8 cellular contexts compared by ENCODE assay signal in genomic region chr19:10603084-10603872, GRCh38. TPM values are rescaled to one million over a fixed set of nuclear protein-coding genes. Genes with fewer than 3 reads are reported as not detected.
DNase-seq lines count a peak whose midpoint lies in the region; ATAC-seq and TF ChIP-seq lines count a peak whose summit lies in the region.

No MANE protein-coding gene starts in this region.

- H3K9me3 ChIP-seq in mucosa of descending colon: no peaks in the 10 kb centered on the region

- ATAC-seq in HG03196 (IDR thresholded peaks at IDR 0.05; ENCODE audit: unreplicated experiment): peak; percentile 56
- peak; percentile 64 for ATAC-seq in mucosa of descending colon

- H3K27ac Mint-ChIP-seq in dendritic cell treated with granulocyte-macrophage colony-stimulating factor and Interleukin-4, amounts not matched to agents 40 ng/mL and 50 ng/mL, for 4 days: peak overlapping the region; percentile 44

- no peaks in the 10 kb centered on the region for H3K36me3 ChIP-seq in mucosa of descending colon (ENCODE audit: low read depth)

- H3K4me3 Mint-ChIP-seq in dendritic cell treated with granulocyte-macrophage colony-stimulating factor and Interleukin-4, amounts not matched to agents 40 ng/mL and 50 ng/mL, for 4 days: peak overlapping the region; percentile 78

- intact Hi-C loops in dendritic cell treated with granulocyte-macrophage colony-stimulating factor and Interleukin-4, amounts not matched to agents 40 ng/mL and 50 ng/mL, for 4 days (cut with micrococcal nuclease): no loop called here
- intact Hi-C loops in mucosa of descending colon (cut with DNase I, micrococcal nuclease): no loop called here

- H3K9me3 Mint-ChIP-seq in dendritic cell treated with granulocyte-macrophage colony-stimulating factor and Interleukin-4, amounts not matched to agents 40 ng/mL and 50 ng/mL, for 4 days: no peaks in the 10 kb centered on the region

- H3K4me1 Mint-ChIP-seq in dendritic cell treated with granulocyte-macrophage colony-stimulating factor and Interleukin-4, amounts not matched to agents 40 ng/mL and 50 ng/mL, for 4 days (ENCODE audit: low read depth): peaks cover 25% of the 10 kb centered on the region

- peak; percentile 87 for DNase-seq in ELF-1 (ENCODE audit: low read depth, low spot score)
- peak; percentile 48 to 49 for DNase-seq in activated CD4-positive, alpha-beta T cell treated with anti-CD3 and anti-CD28 coated beads for 24 hours (ENCODE audit: low read depth in 2 of 2)
- DNase-seq in mucosa of descending colon: peak; percentile 54 to 85 (median 59)
- DNase-seq in stimulated activated CD8-positive, alpha-beta memory T cell treated with anti-CD3 and anti-CD28 coated beads, Interleukin-7, amount 100 ng/mL, for 4 hours (ENCODE audit: low read depth in 2 of 2): peak; percentile 72 to 78
- no peak for DNase-seq in NCI-H2107 treated with DMSO at 0.1 percent for 48 hours (lab: John Stamatoyannopoulos, UW; ENCODE audit: unreplicated experiment)
- DNase-seq in ecto neural progenitor cell (ENCODE audit: low spot score): no peak

- no peak for TF ChIP-seq CTCF in mucosa of descending colon (IDR thresholded peaks at IDR 0.05)

- peaks cover 6% of the 10 kb centered on the region for H3K4me1 ChIP-seq in mucosa of descending colon (ENCODE audit: low read depth)

- H3K36me3 Mint-ChIP-seq in dendritic cell treated with granulocyte-macrophage colony-stimulating factor and Interleukin-4, amounts not matched to agents 40 ng/mL and 50 ng/mL, for 4 days (ENCODE audit: low read depth): no peaks in the 10 kb centered on the region

- peak overlapping the region; percentile 63 for H3K4me3 ChIP-seq in mucosa of descending colon

- peaks cover 12% of the 10 kb centered on the region for H3K27me3 Mint-ChIP-seq in dendritic cell treated with granulocyte-macrophage colony-stimulating factor and Interleukin-4, amounts not matched to agents 40 ng/mL and 50 ng/mL, for 4 days

RNA-seq across cellular contexts. Expression of gene AP1M2, which starts 16.2 kb away (rescaled TPM):
- 100 to 1,000 TPM in 2 of 3 donors, 10 to 100 TPM in 1; 42.6 to 140 (median 131) TPM for total RNA-seq in mucosa of descending colon

RNA-seq across cellular contexts. Expression of gene SLC44A2, which starts 22.1 kb away (rescaled TPM):
- total RNA-seq in mucosa of descending colon: 100 to 1,000 TPM in 2 of 3 donors, 10 to 100 TPM in 1; 90.0 to 179 (median 116) TPM

RNA-seq across cellular contexts. Expression of gene CDKN2D, which starts 34.5 kb away (rescaled TPM):
- total RNA-seq in mucosa of descending colon: 10 to 100 TPM in 2 of 3 donors, 1 to 10 TPM in 1; 6.1 to 12.1 (median 11.9) TPM

RNA-seq across cellular contexts. Expression of gene KRI1, which starts 37.5 kb away (rescaled TPM):
- 10 to 100 TPM; 12.0 to 23.3 (median 17.0) TPM for total RNA-seq in mucosa of descending colon

RNA-seq across cellular contexts. Expression of gene ILF3, which starts 50.9 kb away (rescaled TPM):
- total RNA-seq in mucosa of descending colon: 100 to 1,000 TPM; 151 to 213 (median 178) TPM

Comparison
In these comparisons a context has a peak if more than half of its experiments do, and no peak if none do; other contexts are left out.
1. DNase-seq: peak in ELF-1 (single experiment), activated CD4-positive, alpha-beta T cell treated with anti-CD3 and anti-CD28 coated beads for 24 hours (2 of 2), mucosa of descending colon (3 of 3) and stimulated activated CD8-positive, alpha-beta memory T cell treated with anti-CD3 and anti-CD28 coated beads, Interleukin-7, amount 100 ng/mL, for 4 hours (2 of 2); none in NCI-H2107 treated with DMSO at 0.1 percent for 48 hours (single experiment) and ecto neural progenitor cell (single experiment).